Comparison of ENCODE assay signal across 8 cellular contexts in the genomic region with DNA sequence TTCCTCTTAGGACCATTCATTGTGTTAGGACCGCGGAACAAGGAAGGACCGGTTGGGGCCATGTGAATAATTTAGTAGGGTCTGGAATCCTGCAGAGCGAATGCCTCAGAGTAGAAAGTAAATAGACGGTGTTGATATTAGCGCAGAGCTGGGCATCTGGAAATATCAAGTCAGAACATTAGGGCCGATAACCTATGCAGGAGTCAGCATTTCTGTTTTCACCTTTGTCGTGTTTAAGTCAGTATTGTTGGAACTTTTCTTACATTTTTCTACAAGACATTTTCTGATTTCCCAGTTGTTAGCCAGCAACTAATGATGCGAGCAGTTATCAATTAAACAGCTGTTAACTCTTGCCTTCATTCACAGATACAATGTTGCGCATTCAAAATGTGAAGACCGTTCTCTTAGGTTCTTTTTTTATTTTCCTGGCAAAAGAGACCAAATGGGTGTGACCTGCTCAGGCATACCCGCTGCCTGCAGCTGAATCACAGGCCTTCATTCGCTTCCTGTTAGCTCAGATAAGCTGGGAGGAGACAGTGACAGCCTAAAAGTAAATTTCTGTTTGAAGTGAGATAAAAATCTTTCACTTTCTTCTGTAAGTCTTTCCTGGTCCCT. TPM values are rescaled to one million over a fixed set of nuclear protein-coding genes. Genes with fewer than 3 reads are reported as not detected.
DNase-seq lines count a peak whose midpoint lies in the region; ATAC-seq and TF ChIP-seq lines count a peak whose summit lies in the region.

No MANE protein-coding gene starts in this region.

- H2AFZ ChIP-seq in PC-3 (ENCODE audit: low read length), result peak overlapping the region; percentile 70

- H3K9me3 Mint-ChIP-seq in activated naive CD4-positive, alpha-beta T cell treated with anti-CD3 and anti-CD28 coated beads, Interleukin-2, amount 50 U/mL, for 72 hours, result no peaks in the 10 kb centered on the region

- ATAC-seq in PC-3, result peak; percentile 36
- no peak for ATAC-seq in activated naive CD4-positive, alpha-beta T cell treated with anti-CD3 and anti-CD28 coated beads, Interleukin-2, amount 50 U/mL, for 72 hours
- peak; percentile 30 for ATAC-seq in omental fat pad (ENCODE audit: low FRiP score)
- no peak for ATAC-seq in GM18867 (IDR thresholded peaks at IDR 0.05; ENCODE audit: unreplicated experiment)

- H3K27ac Mint-ChIP-seq in activated naive CD4-positive, alpha-beta T cell treated with anti-CD3 and anti-CD28 coated beads, Interleukin-2, amount 50 U/mL, for 72 hours, result peak overlapping the region; percentile 91 to 96

- peaks cover 11% of the 10 kb centered on the region for H3K4me1 ChIP-seq in BE2C
- H3K4me1 ChIP-seq in PC-3 (ENCODE audit: insufficient read depth, low read length), result peaks cover 18% of the 10 kb centered on the region

- DNase-seq in BE2C (peak; percentile 42), H7 (peak; percentile 42), PC-3 (peak; percentile 79), germinal center (ENCODE audit: low spot score) (peak; percentile 32), omental fat pad (ENCODE audit: low spot score) (no peak), middle frontal gyrus (ENCODE audit: extremely low spot score, low spot score) (no peak)
- DNase-seq in activated naive CD4-positive, alpha-beta T cell treated with anti-CD3 and anti-CD28 coated beads, Interleukin-2, amount 50 U/mL, for 72 hours (ENCODE audit: low spot score in 2 of 2), result peak in 1 of 2 donors; percentile 29

- POLR2A ChIA-PET in PC-3 (lab: Charles Lee; ENCODE audit: unreplicated experiment), result interaction anchor here (0.7 kb wide), 1 partner anchor 45 kb away, joined by 3 read pairs; no protein-coding TSS in a partner anchor

- peak overlapping the region; percentile 90 for H3K4me2 ChIP-seq in PC-3 (ENCODE audit: low read length)

- peaks cover 12% of the 10 kb centered on the region for H3K36me3 ChIP-seq in BE2C
- H3K36me3 ChIP-seq in H7 (replicated peaks; ENCODE audit: control insufficient read depth, insufficient read depth, low read length), result no peaks in the 10 kb centered on the region
- peaks cover 9% of the 10 kb centered on the region; the same call in 1 of the 2 replicates for H3K36me3 ChIP-seq in PC-3 (ENCODE audit: low read depth, low read length)

- CTCF ChIA-PET in PC-3 (lab: Charles Lee), result no interaction called here

- BruUV-seq in PC-3 (replicated peaks; lab: Mats Ljungman, UMichigan), result TSS peak; percentile 82

- peak overlapping the region; percentile 95 for H3K9ac ChIP-seq in PC-3 (ENCODE audit: low read length)

- H3F3A ChIP-seq in PC-3 (ENCODE audit: low read length, unreplicated experiment), result peaks cover 12% of the 10 kb centered on the region

- H3K27me3 ChIP-seq in BE2C (no peaks in the 10 kb centered on the region), H7 (ENCODE audit: control insufficient read depth, insufficient read depth, low read length) (peaks cover 7% of the 10 kb centered on the region; the same call in 1 of the 2 replicates), PC-3 (ENCODE audit: low read length) (no peaks in the 10 kb centered on the region)

- no peak for TF ChIP-seq CTCF in BE2C (IDR thresholded peaks at IDR 0.05; ENCODE audit: low read depth, low read length)
- no peak for TF ChIP-seq CTCF in PC-3 (conservative IDR thresholded peaks at IDR 0.05; ENCODE audit: low read depth, low read length)
- no peak for TF ChIP-seq CTCF in omental fat pad (IDR thresholded peaks at IDR 0.05)

- intact Hi-C loops in PC-3 (cut with micrococcal nuclease), result no loop called here

- peaks cover 18% of the 10 kb centered on the region; the same call in 1 of the 2 replicates for H4K20me1 ChIP-seq in PC-3 (ENCODE audit: low read length)

- peak overlapping the region; percentile 86 for H3K27ac ChIP-seq in PC-3 (ENCODE audit: low read length)

- peaks cover 62% of the 10 kb centered on the region for H3K79me2 ChIP-seq in PC-3 (ENCODE audit: low read length)

- H3K36me3 Mint-ChIP-seq in activated naive CD4-positive, alpha-beta T cell treated with anti-CD3 and anti-CD28 coated beads, Interleukin-2, amount 50 U/mL, for 72 hours, result peaks cover 29 to 40% of the 10 kb centered on the region in 2 donors

- no peaks in the 10 kb centered on the region for H3K9me3 ChIP-seq in BE2C
- no peaks in the 10 kb centered on the region for H3K9me3 ChIP-seq in PC-3 (ENCODE audit: low read length)

- H3K4me3 ChIP-seq in BE2C (ENCODE audit: low read depth, low read length) (peak overlapping the region; percentile 88), H7 (ENCODE audit: insufficient read depth, low read depth, low read length) (peak overlapping the region; percentile 53), PC-3 (ENCODE audit: low read length) (peak overlapping the region; percentile 93)

- H3K9me2 ChIP-seq in PC-3 (replicated peaks; ENCODE audit: low read length), result no peaks in the 10 kb centered on the region

RNA-seq across cellular contexts. Expression of gene PKM, which starts 1.0 kb away (rescaled TPM):
- polyA plus RNA-seq in BE2C (2012; ENCODE audit: insufficient read depth, insufficient read length, low read depth), result 1,223 TPM
- total RNA-seq in H7 (2014; rRNA removed; shearing (Covaris generic)), result 942 and 1,007 TPM in 2 replicates
- total RNA-seq in PC-3 (2014; rRNA removed), result 1,963 and 2,296 TPM in 2 replicates
- 1,000 to 10,000 TPM; 1,316 to 2,692 TPM for total RNA-seq in activated naive CD4-positive, alpha-beta T cell treated with anti-CD3 and anti-CD28 coated beads, Interleukin-2, amount 50 U/mL, for 72 hours
- total RNA-seq in omental fat pad, result 100 to 1,000 TPM; 200 to 534 (median 205) TPM

RNA-seq across cellular contexts. Expression of gene GRAMD2A, which starts 34.4 kb away (rescaled TPM):
- polyA plus RNA-seq in BE2C (2012; ENCODE audit: insufficient read depth, insufficient read length, low read depth), result 0.93 TPM
- 0.17 and 0.52 TPM in 2 replicates for total RNA-seq in H7 (2014; rRNA removed; shearing (Covaris generic))
- total RNA-seq in PC-3 (2014; rRNA removed) (0.07 TPM in 1 of 2 replicates, not detected in the other), omental fat pad (under 1 TPM in 3 of 4 donors, not detected in 1; 0.19 to 0.46 (median 0.24) TPM)
- not detected for total RNA-seq in activated naive CD4-positive, alpha-beta T cell treated with anti-CD3 and anti-CD28 coated beads, Interleukin-2, amount 50 U/mL, for 72 hours

RNA-seq across cellular contexts. Expression of gene PARP6, which starts 40.4 kb away (rescaled TPM):
- 260 TPM for polyA plus RNA-seq in BE2C (2012; ENCODE audit: insufficient read depth, insufficient read length, low read depth)
- 24.8 and 28.8 TPM in 2 replicates for total RNA-seq in H7 (2014; rRNA removed; shearing (Covaris generic))
- total RNA-seq in PC-3 (2014; rRNA removed), result not detected in 2 replicates
- total RNA-seq in activated naive CD4-positive, alpha-beta T cell treated with anti-CD3 and anti-CD28 coated beads, Interleukin-2, amount 50 U/mL, for 72 hours, result 10 to 100 TPM; 52.3 to 64.8 TPM
- total RNA-seq in omental fat pad, result 10 to 100 TPM; 52.4 to 65.7 (median 59.4) TPM

Comparison
In these comparisons a context has a peak if more than half of its experiments do, and no peak if none do; other contexts are left out.
1. DNase-seq: peak in BE2C (single experiment), H7 (single experiment), PC-3 (single experiment) and germinal center (single experiment); none in omental fat pad (single experiment) and middle frontal gyrus (single experiment).
2. ATAC-seq: peak in PC-3 (single experiment) and omental fat pad (single experiment); none in activated naive CD4-positive, alpha-beta T cell treated with anti-CD3 and anti-CD28 coated beads, Interleukin-2, amount 50 U/mL, for 72 hours (0 of 2) and GM18867 (single experiment).
3. RNA of gene PARP6, which starts 40.4 kb away (total RNA-seq): 52.3 to 64.8 TPM in activated naive CD4-positive, alpha-beta T cell treated with anti-CD3 and anti-CD28 coated beads, Interleukin-2, amount 50 U/mL, for 72 hours, 52.4 to 65.7 TPM in omental fat pad and 24.8 to 28.8 TPM in H7; not detected in PC-3; every median in the first group is over 10 times any median in the second.
4. Peak in every context shown above with its lines, with median percentiles within 50 percentile points of each other: H3K4me3 ChIP-seq.